In the genomic region with DNA sequence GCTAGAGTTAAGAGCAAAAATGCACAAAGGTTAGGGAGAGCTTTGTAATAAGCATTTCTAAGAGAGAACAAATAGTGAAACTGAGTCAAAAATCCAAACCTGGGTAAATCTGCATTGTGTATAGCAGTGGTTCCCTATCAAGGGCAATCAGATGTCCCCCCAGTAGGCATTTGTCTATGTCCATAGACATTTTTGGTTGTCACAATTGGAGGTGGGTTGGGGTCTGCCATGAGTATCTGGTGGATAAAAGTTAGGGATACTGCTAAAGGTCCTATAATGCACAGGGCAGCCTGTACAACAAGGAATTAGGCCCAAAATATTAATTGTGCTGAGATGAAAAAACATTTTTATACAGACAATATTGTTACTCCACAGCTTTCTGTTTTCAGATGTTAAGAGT, we compare ENCODE assay signal across 1 cellular context.
TF ChIP-seq lines count a peak whose summit lies in the region.

No MANE protein-coding gene starts in this region.

TF ChIP-seq in K562, 482 proteins besides CTCF, POLR2A, EP300 and RAD21:
- TF ChIP-seq NR2F6 (CRISPR knock-in tag; IDR thresholded peaks at IDR 0.05) (no peak), GATAD2B (IDR thresholded peaks at IDR 0.05; ENCODE audit: borderline replicate concordance) (no peak), MTA3 (IDR thresholded peaks at IDR 0.05; ENCODE audit: borderline replicate concordance) (no peak), SRSF3 (IDR thresholded peaks at IDR 0.05; ENCODE audit: insufficient read depth, low read length) (no peak), HDAC8 (tag; IDR thresholded peaks at IDR 0.05) (no peak)
- TF ChIP-seq, protein P1, sequence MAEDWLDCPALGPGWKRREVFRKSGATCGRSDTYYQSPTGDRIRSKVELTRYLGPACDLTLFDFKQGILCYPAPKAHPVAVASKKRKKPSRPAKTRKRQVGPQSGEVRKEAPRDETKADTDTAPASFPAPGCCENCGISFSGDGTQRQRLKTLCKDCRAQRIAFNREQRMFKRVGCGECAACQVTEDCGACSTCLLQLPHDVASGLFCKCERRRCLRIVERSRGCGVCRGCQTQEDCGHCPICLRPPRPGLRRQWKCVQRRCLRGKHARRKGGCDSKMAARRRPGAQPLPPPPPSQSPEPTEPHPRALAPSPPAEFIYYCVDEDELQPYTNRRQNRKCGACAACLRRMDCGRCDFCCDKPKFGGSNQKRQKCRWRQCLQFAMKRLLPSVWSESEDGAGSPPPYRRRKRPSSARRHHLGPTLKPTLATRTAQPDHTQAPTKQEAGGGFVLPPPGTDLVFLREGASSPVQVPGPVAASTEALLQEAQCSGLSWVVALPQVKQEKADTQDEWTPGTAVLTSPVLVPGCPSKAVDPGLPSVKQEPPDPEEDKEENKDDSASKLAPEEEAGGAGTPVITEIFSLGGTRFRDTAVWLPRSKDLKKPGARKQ (CRISPR knock-in tag; IDR thresholded peaks at IDR 0.05) = no peak
